Comparison of ENCODE assay signal across 32 cellular contexts in genomic region chr16:77594057-77594456, GRCh38.
"Had no signal": no experiment of that assay in that cellular context is flagged by ENCODE, and none has a peak within 500 bp of the region (broad histone marks: within the 10 kb centered on the region; RNA-seq: fewer than 3 reads in every experiment).

No MANE protein-coding gene starts in this region.

- H3K9me3 ChIP-seq: esophagus squamous epithelium had no signal

- H3K27me3 Mint-ChIP-seq: activated B cell treated with CpG ODN at 0.5 μM for 24 hours; activated CD8-positive, alpha-beta memory T cell treated with anti-CD3 and anti-CD28 coated beads, Interleukin-2, amount 10 ng/mL, durations not matched to agents 7 days and 5 days; activated naive CD8-positive, alpha-beta T cell treated with anti-CD3 and anti-CD28 coated beads, Interleukin-2, amount 10 ng/mL, durations not matched to agents 7 days and 5 days had no signal

- H3K4me3 ChIP-seq: coronary artery, esophagus squamous epithelium, gastroesophageal sphincter had no signal

- ATAC-seq: activated CD4-positive, CD25-positive, alpha-beta regulatory T cell treated with anti-CD3 and anti-CD28 coated beads, Interleukin-2, amount 50 U/mL, for 24 hours; activated CD8-positive, alpha-beta memory T cell treated with anti-CD3 and anti-CD28 coated beads, Interleukin-2, amount 10 ng/mL, durations not matched to agents 7 days and 5 days; activated CD8-positive, alpha-beta T cell treated with anti-CD3 and anti-CD28 coated beads, Interleukin-2, amount 10 ng/mL, durations not matched to agents 7 days and 5 days; activated naive CD4-positive, alpha-beta T cell treated with anti-CD3 and anti-CD28 coated beads, Interleukin-2, amount 50 U/mL, for 72 hours; gastroesophageal sphincter; T-helper 17 cell had no signal

- H3K36me3 ChIP-seq: brain microvascular endothelial cell, esophagus squamous epithelium, gastroesophageal sphincter, WERI-Rb-1 had no signal

- H3K27ac ChIP-seq: brain microvascular endothelial cell, coronary artery, epithelial cell of prostate, esophagus squamous epithelium, gastroesophageal sphincter, WERI-Rb-1 had no signal

- H3K9me3 Mint-ChIP-seq: activated B cell treated with CpG ODN at 0.5 μM for 24 hours; activated naive CD4-positive, alpha-beta T cell treated with anti-CD3 and anti-CD28 coated beads, Interleukin-2, amount 10 ng/mL, durations not matched to agents 7 days and 5 days; activated naive CD4-positive, alpha-beta T cell treated with anti-CD3 and anti-CD28 coated beads, Interleukin-2, amount 50 U/mL, for 72 hours; activated naive CD8-positive, alpha-beta T cell treated with anti-CD3 and anti-CD28 coated beads, Interleukin-2, amount 10 ng/mL, durations not matched to agents 7 days and 5 days; activated T-helper 1 cell treated with anti-CD3 and anti-CD28 coated beads, Interleukin-12 subunit alpha, Interleukin-12 subunit beta, Interleukin-2, Interleukin-4 antibody, amounts not matched to agents 30 ng/mL and 10 ng/mL and 1 ng/mL, durations not matched to agents 14 hours and 24 hours and 36 hours; activated T-helper 2 cell treated with anti-CD3 and anti-CD28 coated beads, Interferon-gamma antibody, Interleukin-2, Interleukin-4, amounts not matched to agents 10 μg/mL and 5 μg/mL and 100 μg/mL, durations not matched to agents 14 hours and 24 hours and 36 hours; central memory CD8-positive, alpha-beta T cell; dendritic cell treated with granulocyte-macrophage colony-stimulating factor and Interleukin-4, amounts not matched to agents 40 ng/mL and 50 ng/mL, for 4 days; T-helper 2 cell treated with Interferon-gamma antibody and Interleukin-4, amounts not matched to agents 5 μg/mL and 100 μg/mL, for 36 hours had no signal

- H3K27ac Mint-ChIP-seq: activated B cell treated with CpG ODN at 0.5 μM for 24 hours; activated CD8-positive, alpha-beta memory T cell treated with anti-CD3 and anti-CD28 coated beads, Interleukin-2, amount 10 ng/mL, durations not matched to agents 7 days and 5 days; activated CD8-positive, alpha-beta T cell treated with anti-CD3 and anti-CD28 coated beads, Interleukin-2, amount 10 ng/mL, durations not matched to agents 7 days and 5 days; activated naive CD4-positive, alpha-beta T cell treated with anti-CD3 and anti-CD28 coated beads, Interleukin-2, amount 10 ng/mL, durations not matched to agents 7 days and 5 days; activated naive CD4-positive, alpha-beta T cell treated with anti-CD3 and anti-CD28 coated beads, Interleukin-2, amount 50 U/mL, for 72 hours; activated naive CD8-positive, alpha-beta T cell treated with anti-CD3 and anti-CD28 coated beads, Interleukin-2, amount 10 ng/mL, durations not matched to agents 7 days and 5 days; activated T-helper 1 cell treated with anti-CD3 and anti-CD28 coated beads, Interleukin-12 subunit alpha, Interleukin-12 subunit beta, Interleukin-2, Interleukin-4 antibody, amounts not matched to agents 30 ng/mL and 10 ng/mL and 1 ng/mL, durations not matched to agents 14 hours and 24 hours and 36 hours; activated T-helper 2 cell treated with anti-CD3 and anti-CD28 coated beads, Interferon-gamma antibody, Interleukin-2, Interleukin-4, amounts not matched to agents 10 μg/mL and 5 μg/mL and 100 μg/mL, durations not matched to agents 14 hours and 24 hours and 36 hours; dendritic cell treated with granulocyte-macrophage colony-stimulating factor and Interleukin-4, amounts not matched to agents 40 ng/mL and 50 ng/mL, for 4 days; T-helper 17 cell; T-helper 2 cell treated with Interferon-gamma antibody and Interleukin-4, amounts not matched to agents 5 μg/mL and 100 μg/mL, for 36 hours had no signal

- DNase-seq: activated B cell treated with CpG ODN at 0.5 μM for 24 hours; activated CD4-positive, alpha-beta T cell treated with anti-CD3 and anti-CD28 coated beads for 48 hours; activated CD4-positive, alpha-beta T cell treated with anti-CD3 and anti-CD28 coated beads, Interleukin-2, amount 50 U/mL, for 1 hour; activated CD4-positive, alpha-beta T cell treated with anti-CD3 and anti-CD28 coated beads, Interleukin-2, amount 50 U/mL, for 48 hours; activated CD8-positive, alpha-beta memory T cell treated with anti-CD3 and anti-CD28 coated beads, Interleukin-2, amount 10 ng/mL, durations not matched to agents 7 days and 5 days; activated CD8-positive, alpha-beta memory T cell treated with anti-CD3 and anti-CD28 coated beads, Interleukin-2, amount 50 U/mL, for 4 hours; activated CD8-positive, alpha-beta T cell treated with anti-CD3 and anti-CD28 coated beads, Interleukin-2, amount 10 ng/mL, durations not matched to agents 7 days and 5 days; activated effector memory CD4-positive, alpha-beta T cell treated with anti-CD3 and anti-CD28 coated beads, Interleukin-2, amount 50 U/mL, for 16 hours; activated naive CD4-positive, alpha-beta T cell treated with anti-CD3 and anti-CD28 coated beads, Interleukin-2, amount 10 ng/mL, durations not matched to agents 7 days and 5 days; activated naive CD8-positive, alpha-beta T cell treated with anti-CD3 and anti-CD28 coated beads, Interleukin-2, amount 10 ng/mL, durations not matched to agents 7 days and 5 days; activated T-cell treated with anti-CD3 and anti-CD28 coated beads, Interleukin-2, amount 50 U/mL, for 1 hour; activated T-cell treated with anti-CD3 and anti-CD28 coated beads, Interleukin-2, amount 50 U/mL, for 48 hours; amniotic stem cell; anterior cingulate cortex; brain microvascular endothelial cell; effector CD8-positive, alpha-beta T cell; esophagus squamous epithelium; foreskin melanocyte; T-helper 1 cell; T-helper 17 cell; T1000; WERI-Rb-1 had no signal

- H3K4me1 ChIP-seq: esophagus squamous epithelium, gastroesophageal sphincter had no signal

- H3K4me3 Mint-ChIP-seq: activated B cell treated with CpG ODN at 0.5 μM for 24 hours; activated CD8-positive, alpha-beta memory T cell treated with anti-CD3 and anti-CD28 coated beads, Interleukin-2, amount 10 ng/mL, durations not matched to agents 7 days and 5 days; activated CD8-positive, alpha-beta T cell treated with anti-CD3 and anti-CD28 coated beads, Interleukin-2, amount 10 ng/mL, durations not matched to agents 7 days and 5 days; activated naive CD4-positive, alpha-beta T cell treated with anti-CD3 and anti-CD28 coated beads, Interleukin-2, amount 10 ng/mL, durations not matched to agents 7 days and 5 days; activated naive CD8-positive, alpha-beta T cell treated with anti-CD3 and anti-CD28 coated beads, Interleukin-2, amount 10 ng/mL, durations not matched to agents 7 days and 5 days; activated T-helper 1 cell treated with anti-CD3 and anti-CD28 coated beads, Interleukin-12 subunit alpha, Interleukin-12 subunit beta, Interleukin-2, Interleukin-4 antibody, amounts not matched to agents 30 ng/mL and 10 ng/mL and 1 ng/mL, durations not matched to agents 14 hours and 24 hours and 36 hours; central memory CD8-positive, alpha-beta T cell; dendritic cell treated with granulocyte-macrophage colony-stimulating factor and Interleukin-4, amounts not matched to agents 40 ng/mL and 50 ng/mL, for 4 days; T-helper 17 cell; T-helper 2 cell treated with Interferon-gamma antibody and Interleukin-4, amounts not matched to agents 5 μg/mL and 100 μg/mL, for 36 hours had no signal

- H3K36me3 Mint-ChIP-seq: activated CD8-positive, alpha-beta memory T cell treated with anti-CD3 and anti-CD28 coated beads, Interleukin-2, amount 10 ng/mL, durations not matched to agents 7 days and 5 days; activated naive CD4-positive, alpha-beta T cell treated with anti-CD3 and anti-CD28 coated beads, Interleukin-2, amount 10 ng/mL, durations not matched to agents 7 days and 5 days; activated naive CD4-positive, alpha-beta T cell treated with anti-CD3 and anti-CD28 coated beads, Interleukin-2, amount 50 U/mL, for 72 hours; activated naive CD8-positive, alpha-beta T cell treated with anti-CD3 and anti-CD28 coated beads, Interleukin-2, amount 10 ng/mL, durations not matched to agents 7 days and 5 days had no signal

- H3K4me1 Mint-ChIP-seq: activated B cell treated with CpG ODN at 0.5 μM for 24 hours; activated CD8-positive, alpha-beta memory T cell treated with anti-CD3 and anti-CD28 coated beads, Interleukin-2, amount 10 ng/mL, durations not matched to agents 7 days and 5 days; activated naive CD4-positive, alpha-beta T cell treated with anti-CD3 and anti-CD28 coated beads, Interleukin-2, amount 10 ng/mL, durations not matched to agents 7 days and 5 days; activated naive CD8-positive, alpha-beta T cell treated with anti-CD3 and anti-CD28 coated beads, Interleukin-2, amount 10 ng/mL, durations not matched to agents 7 days and 5 days; central memory CD8-positive, alpha-beta T cell; T-helper 17 cell had no signal

- H3K27me3 ChIP-seq: brain microvascular endothelial cell, esophagus squamous epithelium had no signal
